In the genomic region with DNA sequence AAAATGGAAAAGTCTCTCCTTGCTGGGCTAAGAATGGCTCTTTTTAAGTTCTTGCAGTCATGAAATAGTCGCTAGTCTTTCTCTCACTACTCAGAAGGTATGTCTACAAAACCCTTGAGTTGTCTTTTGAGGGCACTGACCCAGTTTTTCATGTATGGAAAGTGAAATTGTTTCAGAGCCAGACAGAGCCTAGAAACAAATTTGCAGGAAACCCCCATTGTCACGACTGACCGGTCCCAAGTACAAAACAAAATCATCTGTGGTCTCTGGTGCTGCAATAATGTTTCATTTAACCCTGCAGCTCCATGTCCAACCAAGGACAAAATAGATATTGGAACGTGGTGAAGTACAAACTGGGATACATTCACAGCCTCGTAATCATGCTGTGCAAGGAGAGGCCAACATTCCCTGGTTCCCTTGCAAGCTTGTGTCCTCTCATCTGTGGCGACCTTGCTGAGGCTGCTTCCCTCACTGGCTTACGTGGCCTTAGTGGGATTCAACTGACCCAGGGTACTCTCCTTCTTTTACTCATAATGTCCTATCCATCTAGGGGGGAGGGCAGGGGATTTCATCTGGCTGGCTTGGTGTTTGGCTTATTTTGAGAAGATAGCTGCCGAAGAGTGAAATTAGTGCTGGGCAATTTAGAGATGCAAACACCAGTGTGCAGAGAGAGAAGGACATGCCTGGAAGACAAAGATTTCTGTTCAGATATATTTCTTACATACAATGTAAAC, we compare ENCODE assay signal across 14 cellular contexts.
"Had no signal": no experiment of that assay in that cellular context is flagged by ENCODE, and none has a peak within 500 bp of the region (broad histone marks: within the 10 kb centered on the region; RNA-seq: fewer than 3 reads in every experiment).

No MANE protein-coding gene starts in this region.

- H3K36me3 ChIP-seq: colonic mucosa, left lung, sigmoid colon, suprapubic skin, upper lobe of right lung had no signal

- DNase-seq: activated CD4-positive, alpha-beta T cell treated with anti-CD3 and anti-CD28 coated beads for 48 hours; activated naive CD4-positive, alpha-beta T cell treated with Interleukin-2 at 50 U/mL for 16 hours; caudate nucleus; colonic mucosa; left lung; mesenchymal stem cell; occipital lobe; sigmoid colon; stimulated activated naive CD8-positive, alpha-beta T cell treated with anti-CD3 and anti-CD28 coated beads, Interleukin-15, Interleukin-2, amounts not matched to agents 100 U/mL and 50 U/mL, for 24 hours; upper lobe of right lung had no signal

- H3K9me3 ChIP-seq: colonic mucosa, left lung, sigmoid colon, suprapubic skin, upper lobe of right lung had no signal

- H3K36me3 Mint-ChIP-seq: WTC11 had no signal

- H3K27me3 Mint-ChIP-seq: progenitor cell of endocrine pancreas had no signal

- H3K27me3 ChIP-seq: colonic mucosa, left lung, sigmoid colon, suprapubic skin, upper lobe of right lung had no signal

- H3K4me1 ChIP-seq: colonic mucosa, left lung, sigmoid colon, suprapubic skin, upper lobe of right lung had no signal

- H3K4me3 Mint-ChIP-seq: nephron, WTC11 had no signal

- H3K27ac ChIP-seq: colonic mucosa, left lung, sigmoid colon, suprapubic skin, upper lobe of right lung had no signal

- H3K4me1 Mint-ChIP-seq: nephron had no signal

- H3K4me3 ChIP-seq: colonic mucosa, left lung, sigmoid colon, suprapubic skin, upper lobe of right lung had no signal

- ATAC-seq: left lung; stimulated activated naive CD8-positive, alpha-beta T cell treated with anti-CD3 and anti-CD28 coated beads, Interleukin-15, Interleukin-2, amounts not matched to agents 100 U/mL and 50 U/mL, for 24 hours; upper lobe of right lung; WTC11 had no signal

- H3K27ac Mint-ChIP-seq: nephron, progenitor cell of endocrine pancreas, WTC11 had no signal
